In the genomic region with DNA sequence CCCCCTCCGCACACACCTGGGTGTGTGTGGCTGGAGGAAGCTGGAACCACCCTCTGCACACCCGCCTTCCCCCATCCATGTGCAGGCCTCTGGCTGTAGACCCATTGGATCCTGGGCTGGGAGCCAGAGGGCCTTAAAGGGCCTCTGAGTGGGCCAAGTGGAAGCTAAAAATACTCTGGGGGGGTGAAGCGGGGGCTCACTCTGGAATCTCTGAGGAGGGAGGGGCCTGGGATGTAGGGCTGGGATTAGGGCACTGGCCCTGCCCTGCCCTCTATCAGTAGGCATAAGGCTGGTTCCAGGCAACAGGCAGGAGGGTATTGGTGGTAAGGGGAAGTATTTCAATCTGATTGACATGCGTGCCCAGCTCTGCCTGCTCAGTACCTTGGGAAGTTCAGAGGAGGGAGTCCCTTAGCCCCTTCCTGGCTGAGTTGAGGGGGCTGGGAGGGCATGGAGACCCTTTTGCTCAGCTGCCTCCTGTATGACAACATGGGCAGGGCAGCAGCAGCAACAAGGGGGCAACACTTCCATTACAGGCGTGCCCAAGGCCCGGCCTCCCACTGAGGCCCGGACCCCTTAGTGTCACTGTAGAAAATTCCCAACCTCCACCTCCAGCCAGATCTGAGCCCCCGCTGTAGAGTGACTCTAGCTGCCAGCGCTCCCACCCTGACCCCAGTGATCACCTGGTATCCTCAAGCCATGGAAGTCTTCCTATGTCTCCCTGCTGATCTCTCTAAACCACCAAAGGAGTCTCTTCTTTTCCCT, we compare ENCODE assay signal across 11 cellular contexts. TPM values are rescaled to one million over a fixed set of nuclear protein-coding genes. Genes with fewer than 3 reads are reported as not detected.
DNase-seq lines count a peak whose midpoint lies in the region; ATAC-seq and TF ChIP-seq lines count a peak whose summit lies in the region.
"Had no signal": no experiment of that assay in that cellular context is flagged by ENCODE, and none has a peak within 500 bp of the region (broad histone marks: within the 10 kb centered on the region; RNA-seq: fewer than 3 reads in every experiment).

No MANE protein-coding gene starts in this region.

- no peak for ATAC-seq in GM19463 (IDR thresholded peaks at IDR 0.05; ENCODE audit: unreplicated experiment)

- H3K9me3 Mint-ChIP-seq in activated CD4-positive, alpha-beta memory T cell treated with anti-CD3 and anti-CD28 coated beads for 36 hours, result no peaks in the 10 kb centered on the region
- H3K9me3 Mint-ChIP-seq: activated B cell treated with CpG ODN at 0.5 μM for 24 hours had no signal

- CTCF ChIA-PET in activated CD4-positive, alpha-beta memory T cell treated with anti-CD3 and anti-CD28 coated beads for 36 hours (lab: Charles Lee), result interaction anchor here (1.3 to 1.8 kb wide), 3 partner anchors 26 to 34 kb away, joined by 4 to 6 read pairs (median 5); no protein-coding TSS in a partner anchor

- H3K27ac ChIP-seq in brain microvascular endothelial cell, result peak overlapping the region; percentile 92
- H3K27ac ChIP-seq in skeletal muscle tissue (ENCODE audit: low read depth, low read length), result peak overlapping the region; percentile 91

- no peaks in the 10 kb centered on the region for H3K36me3 Mint-ChIP-seq in activated CD4-positive, alpha-beta memory T cell treated with anti-CD3 and anti-CD28 coated beads for 36 hours

- H3K4me3 ChIP-seq in brain microvascular endothelial cell (ENCODE audit: low read depth, low read length) (no peak overlapping the region), skeletal muscle tissue (ENCODE audit: low read length in 3 of 3) (peak overlapping the region; percentile 49 to 58 (median 56))

- no peaks in the 10 kb centered on the region for H3K27me3 ChIP-seq in brain microvascular endothelial cell (replicated peaks)
- no peaks in the 10 kb centered on the region for H3K27me3 ChIP-seq in skeletal muscle tissue (ENCODE audit: control insufficient read depth in 3 of 3, insufficient read depth in 3 of 3, low read length in 3 of 3)

- H3K36me3 ChIP-seq in brain microvascular endothelial cell (replicated peaks) (peaks cover 5% of the 10 kb centered on the region), skeletal muscle tissue (ENCODE audit: control insufficient read depth in 3 of 3, insufficient read depth in 3 of 3, low read length in 3 of 3) (no peaks in the 10 kb centered on the region)

- no peaks in the 10 kb centered on the region for H3K27me3 Mint-ChIP-seq in activated CD4-positive, alpha-beta memory T cell treated with anti-CD3 and anti-CD28 coated beads for 36 hours

- H3K9me3 ChIP-seq in skeletal muscle tissue (ENCODE audit: control insufficient read depth in 3 of 3, low read length in 3 of 3), result no peaks in the 10 kb centered on the region

- peaks cover 7% of the 10 kb centered on the region for H3K4me1 Mint-ChIP-seq in activated CD4-positive, alpha-beta memory T cell treated with anti-CD3 and anti-CD28 coated beads for 36 hours (ENCODE audit: low read depth)

- H3K27ac Mint-ChIP-seq in activated CD4-positive, alpha-beta memory T cell treated with anti-CD3 and anti-CD28 coated beads for 36 hours, result no peak overlapping the region
- H3K27ac Mint-ChIP-seq: activated B cell treated with CpG ODN at 0.5 μM for 24 hours had no signal

- H3K4me1 ChIP-seq in skeletal muscle tissue (ENCODE audit: control insufficient read depth in 3 of 3, insufficient read depth in 3 of 3, low read length in 3 of 3), result peaks cover 91 to 95% (median 92%) of the 10 kb centered on the region in 3 donors

- H3K4me3 Mint-ChIP-seq in activated CD4-positive, alpha-beta memory T cell treated with anti-CD3 and anti-CD28 coated beads for 36 hours, result no peak overlapping the region
- H3K4me3 Mint-ChIP-seq: activated B cell treated with CpG ODN at 0.5 μM for 24 hours had no signal

- peak; percentile 76 for DNase-seq in HCEC 1CT
- no peak for DNase-seq in brain microvascular endothelial cell
- peak; percentile 76 for DNase-seq in hepatic stellate cell (ENCODE audit: low spot score)
- DNase-seq in RKO (ENCODE audit: low spot score), result no peak
- DNase-seq in stimulated activated naive CD4-positive, alpha-beta T cell (lab: John Stamatoyannopoulos, UW), result no peak
- DNase-seq in activated CD4-positive, alpha-beta memory T cell treated with anti-CD3 and anti-CD28 coated beads for 36 hours, result no peak
- DNase-seq: activated B cell treated with CpG ODN at 0.5 μM for 24 hours; effector CD4-positive, alpha-beta T cell; NCI-H1105 had no signal

- peak overlapping the region; percentile 80 to 84 (median 80) for H3K9ac ChIP-seq in skeletal muscle tissue (ENCODE audit: low read depth in 1 of 3, low read length in 3 of 3)

- POLR2A ChIA-PET in activated CD4-positive, alpha-beta memory T cell treated with anti-CD3 and anti-CD28 coated beads for 36 hours (lab: Charles Lee), result no interaction called here

- in situ Hi-C loops in brain microvascular endothelial cell (cut with HindIII; ENCODE audit: low pct_ligation_motif_present, low sequenced_read_pairs), result no loop called here

- intact Hi-C loops in activated CD4-positive, alpha-beta memory T cell treated with anti-CD3 and anti-CD28 coated beads for 36 hours (cut with micrococcal nuclease), result no loop called here

- TF ChIP-seq CTCF in brain microvascular endothelial cell (IDR thresholded peaks at IDR 0.05; ENCODE audit: low read depth, low read length, missing control alignments), result no peak

RNA-seq across cellular contexts. Expression of a gene that starts 5.2 kb away (rescaled TPM):
- 27.7 TPM for total RNA-seq in skeletal muscle tissue
- 10 to 100 TPM; 15.8 to 17.6 TPM for total RNA-seq in activated CD4-positive, alpha-beta memory T cell treated with anti-CD3 and anti-CD28 coated beads for 36 hours

RNA-seq across cellular contexts. Expression of a gene that starts 34.0 kb away (rescaled TPM):
- total RNA-seq in skeletal muscle tissue, result 18.8 TPM
- 10 to 100 TPM; 13.3 to 14.6 TPM for total RNA-seq in activated CD4-positive, alpha-beta memory T cell treated with anti-CD3 and anti-CD28 coated beads for 36 hours

Comparison
In these comparisons a context has a peak if more than half of its experiments do, and no peak if none do; other contexts are left out.
1. DNase-seq: peak in HCEC 1CT (single experiment) and hepatic stellate cell (single experiment); none in brain microvascular endothelial cell (single experiment), RKO (single experiment), stimulated activated naive CD4-positive, alpha-beta T cell (0 of 6) and activated CD4-positive, alpha-beta memory T cell treated with anti-CD3 and anti-CD28 coated beads for 36 hours (single experiment).